ENCODE assay signal across 8 cellular contexts in genomic region chr6:146041282-146041681, GRCh38. TPM values are rescaled to one million over a fixed set of nuclear protein-coding genes. Genes with fewer than 3 reads are reported as not detected.
A peak's percentile ranks its signal among the peaks of the same experiment; 100 is the strongest.
DNase-seq lines count a peak whose midpoint lies in the region; TF ChIP-seq lines count a peak whose summit lies in the region.
"Had no signal": no experiment of that assay in that cellular context is flagged by ENCODE, and none has a peak within 500 bp of the region (broad histone marks: within the 10 kb centered on the region; RNA-seq: fewer than 3 reads in every experiment).

No MANE protein-coding gene starts in this region.

- in situ Hi-C loops in astrocyte of the cerebellum (cut with HindIII; ENCODE audit: low sequenced_read_pairs), result no loop called here

- H3K9me3 ChIP-seq in tibial nerve, result peaks cover 0 to 25% (median 5%) of the 10 kb centered on the region in 4 donors

- H3K27ac Mint-ChIP-seq in nephron progenitor cell, result no peak overlapping the region
- H3K27ac Mint-ChIP-seq: T-helper 1 cell treated with Interleukin-12 subunit alpha and Interleukin-12 subunit beta and Interleukin-4 antibody, amounts not matched to agents 30 μg/mL and 1 μg/mL, for 36 hours had no signal

- no peaks in the 10 kb centered on the region for H3K4me1 ChIP-seq in tibial nerve

- H3K9me3 Mint-ChIP-seq in nephron progenitor cell, result peaks cover 22% of the 10 kb centered on the region

- no peak for TF ChIP-seq EP300 in tibial nerve (IDR thresholded peaks at IDR 0.05)

- no peaks in the 10 kb centered on the region for H3K4me1 Mint-ChIP-seq in nephron progenitor cell

- H3K27me3 ChIP-seq in tibial nerve, result no peaks in the 10 kb centered on the region

- no peak overlapping the region for H3K27ac ChIP-seq in tibial nerve

- DNase-seq in HuH-7 (ENCODE audit: low spot score) (peak; percentile 8), astrocyte of the cerebellum (ENCODE audit: low read depth) (peak; percentile 18), nephron progenitor cell (peak; percentile 27), NCI-H146 treated with DMSO at 0.1 percent for 48 hours (lab: John Stamatoyannopoulos, UW; ENCODE audit: unreplicated experiment) (no peak), tibial nerve (ENCODE audit: low spot score in 2 of 2) (no peak), midbrain (lab: John Stamatoyannopoulos, UW) (no peak)

- no peak overlapping the region for H3K4me3 Mint-ChIP-seq in nephron progenitor cell
- H3K4me3 Mint-ChIP-seq: T-helper 1 cell treated with Interleukin-12 subunit alpha and Interleukin-12 subunit beta and Interleukin-4 antibody, amounts not matched to agents 30 μg/mL and 1 μg/mL, for 36 hours had no signal

- 44 to 54% methylated on average over 1 of the region's 1 CpG for WGBS in tibial nerve, 2 donors

- H3K4me3 ChIP-seq in astrocyte of the cerebellum (ENCODE audit: low read depth, low read length) (no peak overlapping the region), tibial nerve (no peak overlapping the region)

- no peak for TF ChIP-seq POLR2A in tibial nerve (IDR thresholded peaks at IDR 0.05)

- H3K27me3 Mint-ChIP-seq in nephron progenitor cell (ENCODE audit: low read depth, poor library complexity), result peaks cover 13% of the 10 kb centered on the region

- no peaks in the 10 kb centered on the region for H3K36me3 Mint-ChIP-seq in nephron progenitor cell (ENCODE audit: low read depth)

- TF ChIP-seq CTCF in GM12874 (IDR thresholded peaks at IDR 0.05; ENCODE audit: insufficient read depth, low read depth, low read length) (peak; percentile 28; the same call in 1 of the 2 replicates), astrocyte of the cerebellum (IDR thresholded peaks at IDR 0.05; ENCODE audit: low read depth, low read length, missing control alignments) (peak; percentile 62), nephron progenitor cell (IDR thresholded peaks at IDR 0.05) (peak; percentile 27), tibial nerve (IDR thresholded peaks at IDR 0.05) (no peak)

- H3K36me3 ChIP-seq in tibial nerve, result no peaks in the 10 kb centered on the region

RNA-seq across cellular contexts. Expression of gene GRM1, which starts 12.4 kb away (rescaled TPM):
- total RNA-seq in tibial nerve, result under 1 TPM in 3 of 4 donors, not detected in 1; 0.30 to 0.63 (median 0.44) TPM

Comparison
In these comparisons a context has a peak if more than half of its experiments do, and no peak if none do; other contexts are left out.
1. CTCF ChIP-seq: peak in GM12874 (single experiment), astrocyte of the cerebellum (single experiment) and nephron progenitor cell (single experiment); none in tibial nerve (0 of 5).
2. DNase-seq: peak in HuH-7 (single experiment), astrocyte of the cerebellum (single experiment) and nephron progenitor cell (single experiment); none in NCI-H146 treated with DMSO at 0.1 percent for 48 hours (single experiment), tibial nerve (0 of 2) and midbrain (single experiment).